ENCODE assay signal across 24 cellular contexts in the genomic region with DNA sequence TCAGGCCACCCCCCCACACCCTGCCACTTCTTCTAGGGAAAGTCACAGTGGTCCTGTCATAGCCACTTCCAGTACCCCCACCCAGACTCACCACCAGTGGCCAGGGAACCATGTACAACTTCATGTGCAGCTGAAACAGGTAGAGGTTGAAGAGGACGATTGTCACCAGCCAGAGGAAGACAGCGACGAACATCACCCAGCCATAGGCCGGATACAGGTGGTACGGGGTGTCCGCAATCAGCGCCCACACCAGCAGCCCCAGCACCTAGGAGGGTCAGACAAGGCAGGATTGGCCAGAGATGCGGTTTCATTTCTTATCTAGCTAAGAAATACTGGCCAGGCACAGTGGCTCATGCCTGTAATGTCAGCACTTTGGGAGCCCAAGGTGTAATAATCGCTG. TPM values are rescaled to one million over a fixed set of nuclear protein-coding genes. Genes with fewer than 3 reads are reported as not detected.
DNase-seq lines count a peak whose midpoint lies in the region; ATAC-seq and TF ChIP-seq lines count a peak whose summit lies in the region.
"Had no signal": no experiment of that assay in that cellular context is flagged by ENCODE, and none has a peak within 500 bp of the region (broad histone marks: within the 10 kb centered on the region; RNA-seq: fewer than 3 reads in every experiment).

No MANE protein-coding gene starts in this region.

- H3K27ac ChIP-seq in RWPE1 (peak overlapping the region; percentile 98), angular gyrus (ENCODE audit: low read depth, low read length) (peak overlapping the region; percentile 88)
- H3K27ac ChIP-seq: coronary artery, tibial artery had no signal

- POLR2A ChIA-PET in RWPE1 (lab: Yijun Ruan, JAX; ENCODE audit: low non-redundant PET): no interaction called here

- intact Hi-C loops in posterior vena cava (cut with DNase I): no loop called here

- CTCF ChIA-PET in RWPE1 (lab: Yijun Ruan, JAX): interaction anchor here (0.7 kb wide), 1 partner anchor 134 kb away, joined by 4 read pairs; no protein-coding TSS in a partner anchor

- no peak for ATAC-seq in GM21619 (IDR thresholded peaks at IDR 0.05; ENCODE audit: unreplicated experiment)
- ATAC-seq: activated naive CD4-positive, alpha-beta T cell treated with anti-CD3 and anti-CD28 coated beads, Interleukin-2, amount 50 U/mL, for 72 hours; left lung; Panc1 had no signal

- no peak for TF ChIP-seq CTCF in RWPE1 (conservative IDR thresholded peaks at IDR 0.05; ENCODE audit: low read depth)

- no peak for DNase-seq in RWPE1 (ENCODE audit: low spot score)
- DNase-seq in islet precursor cell: peak; percentile 24
- peak; percentile 44 for DNase-seq in posterior vena cava (ENCODE audit: low spot score)
- DNase-seq in occipital lobe (lab: John Stamatoyannopoulos, UW): no peak
- no peak for DNase-seq in cortex of kidney (lab: John Stamatoyannopoulos, UW)
- no peak for DNase-seq in dedifferentiated amniotic fluid mesenchymal stem cell (ENCODE audit: extremely low spot score)
- DNase-seq: activated B cell treated with CpG ODN at 0.5 μM for 24 hours; activated CD4-positive, alpha-beta memory T cell treated with anti-CD3 and anti-CD28 coated beads for 36 hours; CD4-positive, alpha-beta memory T cell; DMS53; GDM1; HCEC 1CT; NCI-H1417 treated with DMSO at 0.1 percent for 48 hours; stimulated activated CD4-positive, alpha-beta T cell treated with anti-CD3 and anti-CD28 coated beads, Interleukin-4, amount 100 ng/mL, for 1 hour; stimulated activated naive CD4-positive, alpha-beta T cell; T1000 had no signal

RNA-seq across cellular contexts. Expression of a gene that starts 16.7 kb away (rescaled TPM):
- 10 to 100 TPM; 48.4 to 49.6 TPM for total RNA-seq in posterior vena cava
- 81.4 TPM for total RNA-seq in occipital lobe

RNA-seq across cellular contexts. Expression of a gene that starts 22.7 kb away (rescaled TPM):
- total RNA-seq in posterior vena cava (1 to 10 TPM; 1.7 to 3.8 TPM), occipital lobe (1.2 TPM)
- total RNA-seq: activated B cell treated with CpG ODN at 0.5 μM for 24 hours; activated CD4-positive, alpha-beta memory T cell treated with anti-CD3 and anti-CD28 coated beads for 36 hours; smooth muscle cell had no signal

Comparison
In these comparisons a context has a peak if more than half of its experiments do, and no peak if none do; other contexts are left out.
1. DNase-seq: peak in islet precursor cell (single experiment) and posterior vena cava (single experiment); none in RWPE1 (single experiment), occipital lobe (single experiment), cortex of kidney (single experiment) and dedifferentiated amniotic fluid mesenchymal stem cell (single experiment).